1 cellular context compared by ENCODE assay signal in genomic region chr16:8797364-8798173, GRCh38.
TF ChIP-seq lines count a peak whose summit lies in the region.

Gene PMM2 (plus strand): TSS chr16:8797839. CDS start chr16:8797883, 44 bp downstream.
Gene TMEM186 (minus strand): TSS chr16:8797639. CDS start chr16:8797614, 25 bp downstream.

TF ChIP-seq in HepG2, 621 proteins besides CTCF, POLR2A, EP300 and RAD21 (continued from another document and continues in another):
- TF ChIP-seq HIVEP1 (CRISPR knock-in tag; IDR thresholded peaks at IDR 0.05) (peak; percentile 99), ZNF660 (CRISPR knock-in tag; IDR thresholded peaks at IDR 0.05; ENCODE audit: borderline replicate concordance, low read depth) (peak; percentile 37; the same call in 1 of the 2 replicates), ZNF788 (CRISPR knock-in tag; IDR thresholded peaks at IDR 0.05; ENCODE audit: borderline replicate concordance) (peak; percentile 100), DMTF1 (CRISPR knock-in tag; IDR thresholded peaks at IDR 0.05) (peak; percentile 52; the same call in 1 of the 2 replicates), PLSCR1 (CRISPR knock-in tag; IDR thresholded peaks at IDR 0.05; ENCODE audit: borderline replicate concordance) (no peak), RELA (CRISPR knock-in tag; IDR thresholded peaks at IDR 0.05) (no peak; the same call in 1 of the 2 replicates), ZMAT3 (CRISPR knock-in tag; conservative IDR thresholded peaks at IDR 0.05) (peak; percentile 99), KDM2A (CRISPR knock-in tag; IDR thresholded peaks at IDR 0.05; ENCODE audit: borderline replicate concordance, low read depth) (peak; percentile 97), EED (CRISPR knock-in tag; IDR thresholded peaks at IDR 0.05) (peak; percentile 99), ZNF17 (CRISPR knock-in tag; IDR thresholded peaks at IDR 0.05) (no peak; the same call in 1 of the 2 replicates), ZNF510 (CRISPR knock-in tag; IDR thresholded peaks at IDR 0.05; ENCODE audit: low read depth) (no peak; the same call in 1 of the 2 replicates), ZNF609 (CRISPR knock-in tag; IDR thresholded peaks at IDR 0.05; ENCODE audit: borderline replicate concordance) (peak; percentile 85; the same call in 1 of the 2 replicates), ZNF674 (CRISPR knock-in tag; IDR thresholded peaks at IDR 0.05; ENCODE audit: low read depth) (peak; percentile 81; the same call in 1 of the 2 replicates), KDM5A (IDR thresholded peaks at IDR 0.05; ENCODE audit: borderline replicate concordance, low read length) (peak; percentile 84), LBX2 (CRISPR knock-in tag; IDR thresholded peaks at IDR 0.05; ENCODE audit: borderline replicate concordance) (peak; percentile 98), ZNF382 (CRISPR knock-in tag; IDR thresholded peaks at IDR 0.05; ENCODE audit: borderline replicate concordance) (no peak), ZNF597 (CRISPR knock-in tag; IDR thresholded peaks at IDR 0.05) (no peak), TRIM24 (CRISPR knock-in tag; IDR thresholded peaks at IDR 0.05) (no peak), TFDP2 (CRISPR knock-in tag; IDR thresholded peaks at IDR 0.05) (peak; percentile 92), ZNF253 (CRISPR knock-in tag; IDR thresholded peaks at IDR 0.05; ENCODE audit: borderline replicate concordance) (peak; percentile 78; the same call in 1 of the 2 replicates), THYN1 (CRISPR knock-in tag; IDR thresholded peaks at IDR 0.05; ENCODE audit: borderline replicate concordance, low read depth) (no peak), RBAK (CRISPR knock-in tag; IDR thresholded peaks at IDR 0.05) (peak; percentile 60; the same call in 1 of the 2 replicates), ZFAT (CRISPR knock-in tag; conservative IDR thresholded peaks at IDR 0.05) (no peak), ZNF451 (CRISPR knock-in tag; IDR thresholded peaks at IDR 0.05) (peak; percentile 98), TOE1 (CRISPR knock-in tag; IDR thresholded peaks at IDR 0.05) (peak; percentile 84; the same call in 1 of the 2 replicates), IRF1 (CRISPR knock-in tag; IDR thresholded peaks at IDR 0.05; ENCODE audit: low read depth) (no peak), ZIK1 (CRISPR knock-in tag; IDR thresholded peaks at IDR 0.05; ENCODE audit: borderline replicate concordance, low read depth) (peak; percentile 98), HNRNPUL1 (IDR thresholded peaks at IDR 0.05; ENCODE audit: low read depth, low read length) (no peak), ZNF430 (CRISPR knock-in tag; IDR thresholded peaks at IDR 0.05) (peak; percentile 99), ATF2 (CRISPR knock-in tag; IDR thresholded peaks at IDR 0.05) (peak; percentile 90), AKNA (CRISPR knock-in tag; IDR thresholded peaks at IDR 0.05; ENCODE audit: borderline replicate concordance) (peak; percentile 95; the same call in 1 of the 2 replicates), SNAI1 (CRISPR knock-in tag; IDR thresholded peaks at IDR 0.05; ENCODE audit: borderline replicate concordance) (peak; percentile 99), ZFP90 (CRISPR knock-in tag; IDR thresholded peaks at IDR 0.05; ENCODE audit: borderline replicate concordance) (peak; percentile 98), PITX1 (CRISPR knock-in tag; IDR thresholded peaks at IDR 0.05) (peak; percentile 93), ZNF446 (CRISPR knock-in tag; IDR thresholded peaks at IDR 0.05) (peak; percentile 95), MTA3 (CRISPR knock-in tag; IDR thresholded peaks at IDR 0.05) (no peak), ZNF598 (CRISPR knock-in tag; IDR thresholded peaks at IDR 0.05; ENCODE audit: borderline replicate concordance) (peak; percentile 100), U2AF2 (IDR thresholded peaks at IDR 0.05; ENCODE audit: low read depth, low read length) (peak; percentile 90; the same call in 1 of the 2 replicates), IKZF5 (CRISPR knock-in tag; IDR thresholded peaks at IDR 0.05) (peak; percentile 87), ZNF766 (CRISPR knock-in tag; IDR thresholded peaks at IDR 0.05; ENCODE audit: borderline replicate concordance) (no peak; the same call in 1 of the 2 replicates), ZNF180 (CRISPR knock-in tag; IDR thresholded peaks at IDR 0.05; ENCODE audit: borderline replicate concordance, low read depth) (peak; percentile 29; the same call in 1 of the 2 replicates)
